1 cellular context compared by ENCODE assay signal in the genomic region with DNA sequence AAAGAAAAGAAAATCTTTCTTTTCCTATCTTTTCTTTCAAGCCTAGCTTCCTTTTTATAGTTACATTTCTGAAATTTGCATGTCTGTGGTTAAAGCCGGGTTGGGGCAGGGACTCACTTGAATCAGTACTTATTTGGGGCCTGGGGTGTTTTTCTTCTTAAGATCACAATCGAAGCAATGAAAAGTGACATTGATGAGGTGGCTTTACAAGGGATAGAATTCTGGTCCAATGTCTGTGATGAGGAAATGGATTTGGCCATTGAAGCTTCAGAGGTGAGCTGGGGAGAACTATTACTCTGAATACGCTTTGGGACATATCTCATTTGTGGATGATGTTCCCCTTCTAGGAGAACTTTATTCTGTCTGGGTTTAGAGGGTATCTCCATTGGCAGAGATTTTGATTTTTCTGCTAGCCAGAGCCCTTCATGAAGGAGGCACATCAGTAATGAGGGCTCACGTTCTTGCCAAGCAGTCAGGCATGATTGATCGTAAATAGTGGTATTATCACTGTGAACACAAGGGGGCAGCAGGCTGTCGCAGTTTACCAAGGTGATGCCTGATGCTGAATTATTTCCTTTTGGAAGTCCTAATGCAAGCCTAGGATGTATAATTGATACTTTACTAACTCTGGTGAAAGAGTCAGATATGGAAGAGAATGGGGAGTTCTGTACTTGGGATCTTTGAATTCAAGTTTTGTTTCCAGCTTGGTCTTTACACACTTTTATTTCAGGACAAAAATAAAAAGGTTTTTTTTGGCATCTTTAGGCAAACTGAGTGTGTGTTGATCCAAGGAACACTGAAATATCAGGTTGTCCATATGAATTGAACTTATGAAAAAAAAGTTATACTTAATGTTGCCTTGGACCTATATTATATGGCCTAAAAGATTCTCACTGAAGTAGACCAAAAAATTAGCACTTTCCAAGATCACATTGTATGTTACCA.
TF ChIP-seq lines count a peak whose summit lies in the region.

No MANE protein-coding gene starts in this region.

TF ChIP-seq in GM12878, 131 proteins besides CTCF, POLR2A, EP300 and RAD21 (continued from another document):
- TF ChIP-seq, protein P1, sequence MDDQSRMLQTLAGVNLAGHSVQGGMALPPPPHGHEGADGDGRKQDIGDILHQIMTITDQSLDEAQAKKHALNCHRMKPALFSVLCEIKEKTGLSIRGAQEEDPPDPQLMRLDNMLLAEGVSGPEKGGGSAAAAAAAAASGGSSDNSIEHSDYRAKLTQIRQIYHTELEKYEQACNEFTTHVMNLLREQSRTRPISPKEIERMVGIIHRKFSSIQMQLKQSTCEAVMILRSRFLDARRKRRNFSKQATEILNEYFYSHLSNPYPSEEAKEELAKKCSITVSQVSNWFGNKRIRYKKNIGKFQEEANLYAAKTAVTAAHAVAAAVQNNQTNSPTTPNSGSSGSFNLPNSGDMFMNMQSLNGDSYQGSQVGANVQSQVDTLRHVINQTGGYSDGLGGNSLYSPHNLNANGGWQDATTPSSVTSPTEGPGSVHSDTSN (IDR thresholded peaks at IDR 0.05; ENCODE audit: insufficient replicate concordance, low read depth, low read length) = peak; percentile 60
- TF ChIP-seq POLR2AphosphoS5 (IDR thresholded peaks at IDR 0.05; ENCODE audit: low read length) = peak; percentile 44
- TF ChIP-seq ATF7 (IDR thresholded peaks at IDR 0.05; ENCODE audit: low read depth) = 0 out of 2 replicates have a peak, but pooled peaks have one; percentile 10
- TF ChIP-seq, protein P2, sequence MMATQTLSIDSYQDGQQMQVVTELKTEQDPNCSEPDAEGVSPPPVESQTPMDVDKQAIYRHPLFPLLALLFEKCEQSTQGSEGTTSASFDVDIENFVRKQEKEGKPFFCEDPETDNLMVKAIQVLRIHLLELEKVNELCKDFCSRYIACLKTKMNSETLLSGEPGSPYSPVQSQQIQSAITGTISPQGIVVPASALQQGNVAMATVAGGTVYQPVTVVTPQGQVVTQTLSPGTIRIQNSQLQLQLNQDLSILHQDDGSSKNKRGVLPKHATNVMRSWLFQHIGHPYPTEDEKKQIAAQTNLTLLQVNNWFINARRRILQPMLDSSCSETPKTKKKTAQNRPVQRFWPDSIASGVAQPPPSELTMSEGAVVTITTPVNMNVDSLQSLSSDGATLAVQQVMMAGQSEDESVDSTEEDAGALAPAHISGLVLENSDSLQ (IDR thresholded peaks at IDR 0.05) = peak; percentile 50; the same call in 1 of the 2 replicates
